In the genomic region with DNA sequence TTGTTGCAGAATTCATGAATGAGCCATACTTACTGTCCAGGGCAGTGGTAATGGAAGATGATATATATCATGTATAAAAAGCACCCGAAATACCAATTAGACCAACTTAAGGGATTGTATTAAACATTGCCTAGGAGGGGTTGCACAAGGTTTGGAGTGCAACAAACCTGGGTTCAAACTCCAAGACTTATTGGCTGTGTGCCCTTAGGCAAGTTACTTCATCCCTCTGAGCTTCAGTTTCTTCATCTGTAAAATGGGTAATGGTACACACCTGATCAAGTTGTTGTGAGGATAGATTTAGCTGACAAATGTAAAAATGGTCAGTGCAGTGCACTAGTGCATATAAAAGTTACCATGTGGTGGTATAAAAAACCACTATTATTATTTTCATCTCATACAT, we compare ENCODE assay signal across 19 cellular contexts.
"Had no signal": no experiment of that assay in that cellular context is flagged by ENCODE, and none has a peak within 500 bp of the region (broad histone marks: within the 10 kb centered on the region; RNA-seq: fewer than 3 reads in every experiment).

No MANE protein-coding gene starts in this region.

- DNase-seq: dorsolateral prefrontal cortex; effector CD4-positive, alpha-beta T cell; hypothalamus; kidney; left lung; lower lobe of right lung; naive thymus-derived CD8-positive, alpha-beta T cell; nephron progenitor cell; nucleus accumbens; sigmoid colon; stimulated activated CD4-positive, alpha-beta T cell treated with anti-CD3 and anti-CD28 coated beads, Interleukin-2, amount 100 ng/mL, for 24 hours; stimulated activated CD4-positive, alpha-beta T cell treated with anti-CD3 and anti-CD28 coated beads, Interleukin-4, amount 100 ng/mL, for 24 hours; stimulated activated naive CD8-positive, alpha-beta T cell treated with anti-CD3 and anti-CD28 coated beads, Interleukin-15, Interleukin-2, amounts not matched to agents 100 U/mL and 50 U/mL, for 24 hours; upper lobe of left lung had no signal

- H3K27ac ChIP-seq: left lung, lower lobe of right lung, prostate gland, right atrium auricular region, thoracic aorta, upper lobe of left lung had no signal

- H3K27me3 ChIP-seq: dorsolateral prefrontal cortex, left lung, right atrium auricular region, sigmoid colon, tibial nerve, upper lobe of left lung had no signal

- H3K4me3 ChIP-seq: dorsolateral prefrontal cortex, left lung, lower lobe of right lung, prostate gland, right atrium auricular region, sigmoid colon, thoracic aorta, tibial nerve, upper lobe of left lung had no signal

- H3K36me3 ChIP-seq: prostate gland had no signal

- H3K27me3 Mint-ChIP-seq: naive thymus-derived CD8-positive, alpha-beta T cell had no signal

- H3K4me3 Mint-ChIP-seq: naive thymus-derived CD8-positive, alpha-beta T cell; nephron progenitor cell; stimulated activated effector memory CD8-positive, alpha-beta T cell treated with anti-CD3 and anti-CD28 coated beads, Interleukin-12 subunit alpha, Interleukin-12 subunit beta, amount 100 ng/mL, for 72 hours had no signal

- H3K9me3 ChIP-seq: left lung, lower lobe of right lung, prostate gland, right atrium auricular region, sigmoid colon, thoracic aorta, tibial nerve, upper lobe of left lung had no signal

- H3K9me3 Mint-ChIP-seq: naive thymus-derived CD8-positive, alpha-beta T cell; nephron progenitor cell; stimulated activated effector memory CD8-positive, alpha-beta T cell treated with anti-CD3 and anti-CD28 coated beads, Interleukin-12 subunit alpha, Interleukin-12 subunit beta, amount 100 ng/mL, for 72 hours had no signal
